ENCODE assay signal across 8 cellular contexts in genomic region chr21:33403128-33403785, GRCh38. TPM values are rescaled to one million over a fixed set of nuclear protein-coding genes. Genes with fewer than 3 reads are reported as not detected.
A peak's percentile ranks its signal among the peaks of the same experiment; 100 is the strongest.
DNase-seq lines count a peak whose midpoint lies in the region; ATAC-seq and TF ChIP-seq lines count a peak whose summit lies in the region.

Gene IFNGR2, plus strand, starts transcription at chr21:33403413. Its CDS starts 131 bp downstream, at chr21:33403544.

- TF ChIP-seq EP300 in tibial nerve (IDR thresholded peaks at IDR 0.05), result no peak

- no peak for TF ChIP-seq CTCF in 22Rv1 (IDR thresholded peaks at IDR 0.05)
- TF ChIP-seq CTCF in tibial nerve (IDR thresholded peaks at IDR 0.05), result no peak

- H3K27ac ChIP-seq in 22Rv1 (peak within 1 kb of the TSS; percentile 83), esophagus (ENCODE audit: low read depth in 2 of 2, low read length in 1 of 2) (peak within 1 kb of the TSS; percentile 99), muscle layer of duodenum (ENCODE audit: low read length) (peak within 1 kb of the TSS; percentile 88), tibial nerve (peak within 1 kb of the TSS; percentile 92 to 100 (median 98))

- TF ChIP-seq POLR2A in tibial nerve (IDR thresholded peaks at IDR 0.05), result peak in 1 of 2 donors; percentile 5

- ATAC-seq in GM18498 (IDR thresholded peaks at IDR 0.05; ENCODE audit: unreplicated experiment), result peak; percentile 45

- H3K27me3 ChIP-seq in esophagus (ENCODE audit: control insufficient read depth in 1 of 2, insufficient read depth in 2 of 2, low read length in 2 of 2) (no peaks in the 10 kb centered on the region), muscle layer of duodenum (ENCODE audit: low read depth, low read length) (no peaks in the 10 kb centered on the region), tibial nerve (no peaks in the 10 kb centered on the region)

- H3K9me3 ChIP-seq in esophagus (ENCODE audit: control insufficient read depth in 2 of 2, insufficient read depth in 1 of 2, low read depth in 1 of 2, low read length in 1 of 2) (no peaks in the 10 kb centered on the region), muscle layer of duodenum (ENCODE audit: control insufficient read depth in 1 of 2, low read length in 2 of 2) (no peaks in the 10 kb centered on the region), tibial nerve (no peaks in the 10 kb centered on the region)

- H3K4me3 ChIP-seq in esophagus (ENCODE audit: low read depth in 1 of 2, low read length in 2 of 2), result peak within 1 kb of the TSS; percentile 82 to 83
- peak within 1 kb of the TSS; percentile 80 to 84 for H3K4me3 ChIP-seq in muscle layer of duodenum (ENCODE audit: low read depth in 1 of 2, low read length in 2 of 2)
- H3K4me3 ChIP-seq in tibial nerve, result peak within 1 kb of the TSS; percentile 73 to 94 (median 88)

- DNase-seq in LHCN-M2 (ENCODE audit: low read depth) (no peak), tibial nerve (ENCODE audit: low spot score in 2 of 2) (no peak), NCI-H2196 (lab: John Stamatoyannopoulos, UW; ENCODE audit: unreplicated experiment) (no peak)
- peak; percentile 65 for DNase-seq in activated CD8-positive, alpha-beta memory T cell treated with anti-CD3 and anti-CD28 coated beads, Interleukin-2, amount 50 U/mL, for 48 hours

- no peaks in the 10 kb centered on the region for H3K36me3 ChIP-seq in esophagus (ENCODE audit: control insufficient read depth in 2 of 2, insufficient read depth in 2 of 2, low read length in 1 of 2)
- peaks cover 0 to 4% of the 10 kb centered on the region in 2 donors for H3K36me3 ChIP-seq in muscle layer of duodenum (ENCODE audit: control insufficient read depth in 1 of 2, insufficient read depth in 2 of 2, low read length in 2 of 2)
- no peaks in the 10 kb centered on the region for H3K36me3 ChIP-seq in tibial nerve

- H3K4me1 ChIP-seq in esophagus (ENCODE audit: control insufficient read depth in 2 of 2, insufficient read depth in 2 of 2, low read length in 1 of 2), result peaks cover 0 to 7% of the 10 kb centered on the region in 2 donors
- peaks cover 0 to 18% of the 10 kb centered on the region in 2 donors for H3K4me1 ChIP-seq in muscle layer of duodenum (ENCODE audit: control insufficient read depth in 1 of 2, insufficient read depth in 2 of 2, low read length in 2 of 2)
- H3K4me1 ChIP-seq in tibial nerve, result peaks cover 0 to 60% (median 27%) of the 10 kb centered on the region in 4 donors

- 0 to 1% methylated on average over 36 to 89 of the region's 89 CpGs for WGBS in esophagus, 2 donors
- 0% methylated on average over 6 to 19 of the region's 89 CpGs for WGBS in tibial nerve, 2 donors

RNA-seq across cellular contexts. Expression of gene IFNGR2, which starts in this region (rescaled TPM):
- total RNA-seq in LHCN-M2 (2014; rRNA removed) (45.4 and 52.7 TPM in 2 replicates), tibial nerve (100 to 1,000 TPM; 110 to 153 (median 129) TPM)
- 29.2 TPM for polyA plus RNA-seq in LHCN-M2 (2012)
- polyA plus RNA-seq in esophagus, result 10 to 100 TPM; 44.9 to 52.5 TPM
